8 cellular contexts compared by ENCODE assay signal in genomic region chr2:201151127-201152074, GRCh38. TPM values are rescaled to one million over a fixed set of nuclear protein-coding genes. Genes with fewer than 3 reads are reported as not detected.
DNase-seq lines count a peak whose midpoint lies in the region; ATAC-seq and TF ChIP-seq lines count a peak whose summit lies in the region.

No MANE protein-coding gene starts in this region.

- H3K4me2 ChIP-seq in mesenchymal stem cell (ENCODE audit: low read length, poor library complexity, severe bottlenecking), result no peak overlapping the region

- no peak overlapping the region for H4K8ac ChIP-seq in mesenchymal stem cell (ENCODE audit: low read length)

- no peak overlapping the region for H3K23ac ChIP-seq in mesenchymal stem cell (ENCODE audit: low read length in 2 of 2)

- H2BK5ac ChIP-seq in mesenchymal stem cell (ENCODE audit: low read depth, low read length, poor library complexity, severe bottlenecking), result peak overlapping the region; percentile 91

- TF ChIP-seq POLR2A in body of pancreas (IDR thresholded peaks at IDR 0.05), result no peak

- H3K36me3 ChIP-seq in body of pancreas (replicated peaks in 1 of 2; ENCODE audit: insufficient read depth in 1 of 2, low read depth in 2 of 2), result peaks cover 4 to 22% of the 10 kb centered on the region in 2 donors
- peaks cover 16 to 61% of the 10 kb centered on the region in 2 experiments for H3K36me3 ChIP-seq in mesenchymal stem cell (ENCODE audit: control insufficient read depth in 1 of 2, insufficient read depth in 2 of 2, low read depth in 1 of 2, low read length in 2 of 2)

- H3K4me1 ChIP-seq in body of pancreas (peaks cover 30% of the 10 kb centered on the region), mesenchymal stem cell (ENCODE audit: control insufficient read depth, insufficient read depth, low read depth, low read length) (peaks cover 10% of the 10 kb centered on the region)

- DNase-seq in GM12865 (ENCODE audit: low read depth) (peak; percentile 49), HCEC 1CT (peak; percentile 94), NAMALWA (ENCODE audit: low spot score) (peak; percentile 26), body of pancreas (no peak), mesenchymal stem cell (peak; percentile 92), DMS153 (lab: John Stamatoyannopoulos, UW) (no peak), middle frontal gyrus (ENCODE audit: extremely low spot score, low spot score) (no peak), GM19238 (ENCODE audit: insufficient read length, low spot score) (no peak)

- peak overlapping the region; percentile 91 for H2BK120ac ChIP-seq in mesenchymal stem cell (ENCODE audit: low read depth, low read length)

- peak; percentile 70 for ATAC-seq in body of pancreas

- TF ChIP-seq CTCF in GM12865 (IDR thresholded peaks at IDR 0.05; ENCODE audit: insufficient read depth, low read depth, low read length, missing control alignments) (no peak), body of pancreas (IDR thresholded peaks at IDR 0.05) (no peak)

- H2BK12ac ChIP-seq in mesenchymal stem cell (ENCODE audit: low read length in 2 of 2), result peak overlapping the region in 1 of 2 experiments; percentile 77

- H3K27ac ChIP-seq in body of pancreas, result peak overlapping the region; percentile 3 to 76 (median 47)
- peak overlapping the region; percentile 89 for H3K27ac ChIP-seq in mesenchymal stem cell (ENCODE audit: low read length, poor library complexity, severe bottlenecking)

- H2AFZ ChIP-seq in mesenchymal stem cell (ENCODE audit: low read depth, low read length), result no peak overlapping the region

- intact Hi-C loops in body of pancreas (cut with DNase I), result no loop called here

- no peaks in the 10 kb centered on the region for H3K9me3 ChIP-seq in body of pancreas
- no peaks in the 10 kb centered on the region for H3K9me3 ChIP-seq in mesenchymal stem cell (ENCODE audit: control insufficient read depth, low read length)

- no peak overlapping the region for H3K4ac ChIP-seq in mesenchymal stem cell (ENCODE audit: low read depth in 1 of 2, low read length in 2 of 2)

- 70 to 74% methylated on average over 9 of the region's 9 CpGs for WGBS in body of pancreas, 2 donors
- 23% methylated on average over 6 of the region's 9 CpGs for WGBS in mesenchymal stem cell

- peaks cover 14% of the 10 kb centered on the region for H3K79me1 ChIP-seq in mesenchymal stem cell (replicated peaks; ENCODE audit: low read length, poor library complexity, severe bottlenecking)

- peak overlapping the region; percentile 83 for H3K9ac ChIP-seq in mesenchymal stem cell (ENCODE audit: low read length)

- no peak overlapping the region for H4K91ac ChIP-seq in mesenchymal stem cell (ENCODE audit: low read length)

- peak overlapping the region in 1 of 2 experiments; percentile 78 for H3K18ac ChIP-seq in mesenchymal stem cell (ENCODE audit: low read depth in 1 of 2, low read length in 2 of 2)

- H3K4me3 ChIP-seq in GM12865 (ENCODE audit: low read depth, low read length) (no peak overlapping the region), body of pancreas (no peak overlapping the region), mesenchymal stem cell (ENCODE audit: insufficient read depth in 1 of 2, low read depth in 1 of 2, low read length in 2 of 2) (no peak overlapping the region)

- H3K27me3 ChIP-seq in body of pancreas, result no peaks in the 10 kb centered on the region
- no peaks in the 10 kb centered on the region for H3K27me3 ChIP-seq in mesenchymal stem cell (ENCODE audit: control insufficient read depth in 1 of 2, insufficient read depth in 1 of 2, low read length in 2 of 2)

- peak overlapping the region; percentile 7 for H2BK15ac ChIP-seq in mesenchymal stem cell (ENCODE audit: low read depth, poor library complexity, severe bottlenecking)

- H2AK5ac ChIP-seq in mesenchymal stem cell (ENCODE audit: low read length, severe bottlenecking), result peak overlapping the region; percentile 72

- H3K14ac ChIP-seq in mesenchymal stem cell (ENCODE audit: low read length in 2 of 2), result no peak overlapping the region

RNA-seq across cellular contexts. Expression of gene CASP10, which starts 31.5 kb away (rescaled TPM):
- total RNA-seq in body of pancreas, result 1 to 10 TPM; 3.0 to 6.0 TPM
- 0.47 TPM for polyA plus RNA-seq in mesenchymal stem cell (2013, experiment 1 of 2)
- 0.53 TPM for polyA plus RNA-seq in mesenchymal stem cell (2013, experiment 2 of 2)

RNA-seq across cellular contexts. Expression of gene CFLAR, which starts 35.4 kb away (rescaled TPM):
- total RNA-seq in body of pancreas, result 100 to 1,000 TPM in 1 of 2 donors, 10 to 100 TPM in 1; 83.3 to 113 TPM
- 25.5 TPM for polyA plus RNA-seq in mesenchymal stem cell (2013, experiment 1 of 2)
- 25.2 TPM for polyA plus RNA-seq in mesenchymal stem cell (2013, experiment 2 of 2)

Comparison
In these comparisons a context has a peak if more than half of its experiments do, and no peak if none do; other contexts are left out.
1. DNase-seq: peak in GM12865 (single experiment), HCEC 1CT (single experiment), NAMALWA (single experiment) and mesenchymal stem cell (single experiment); none in body of pancreas (0 of 4), DMS153 (single experiment), middle frontal gyrus (single experiment) and GM19238 (single experiment).